ENCODE assay signal across 8 cellular contexts in genomic region chr1:109090415-109091195, GRCh38. TPM values are rescaled to one million over a fixed set of nuclear protein-coding genes. Genes with fewer than 3 reads are reported as not detected.
DNase-seq lines count a peak whose midpoint lies in the region; ATAC-seq and TF ChIP-seq lines count a peak whose summit lies in the region.

Gene TMEM167B (plus strand): TSS chr1:109090764. CDS start chr1:109090873, 109 bp downstream.

- peak; percentile 27; the same call in 1 of the 2 replicates for TF ChIP-seq EP300 in Ishikawa (IDR thresholded peaks at IDR 0.05; ENCODE audit: borderline replicate concordance)

- peak; percentile 92 for ATAC-seq in GM21576 (IDR thresholded peaks at IDR 0.05; ENCODE audit: unreplicated experiment)

- peak within 1 kb of the TSS; percentile 85 for H3K27ac ChIP-seq in epithelial cell of prostate

- no peak for TF ChIP-seq RAD21 in Ishikawa (IDR thresholded peaks at IDR 0.05; ENCODE audit: low read depth)

- DNase-seq in DMS114 treated with DMSO at 0.1 percent for 48 hours (lab: John Stamatoyannopoulos, UW; ENCODE audit: unreplicated experiment), result peak; percentile 96
- DNase-seq in OCI-M2 (lab: John Stamatoyannopoulos, UW; ENCODE audit: unreplicated experiment), result peak; percentile 80
- peak; percentile 77 for DNase-seq in activated T-cell treated with anti-CD3 and anti-CD28 coated beads for 4 hours
- DNase-seq in epithelial cell of prostate (ENCODE audit: low read depth, low spot score), result peak; percentile 73
- DNase-seq in mucosa of gallbladder (ENCODE audit: low spot score), result peak; percentile 95
- DNase-seq in stimulated activated CD8-positive, alpha-beta memory T cell treated with anti-CD3 and anti-CD28 coated beads, Interleukin-4, amount 100 ng/mL, for 4 hours (ENCODE audit: low read depth in 2 of 2, low spot score in 1 of 2), result peak; percentile 58 to 71

TF ChIP-seq in Ishikawa, 13 proteins besides CTCF, POLR2A, EP300 and RAD21:
- TF ChIP-seq USF1 (IDR thresholded peaks at IDR 0.05) (no peak), TEAD4 (IDR thresholded peaks at IDR 0.05) (peak; percentile 36; the same call in 1 of the 2 replicates), REST (IDR thresholded peaks at IDR 0.05; ENCODE audit: low read depth) (no peak), FOXM1 (IDR thresholded peaks at IDR 0.05; ENCODE audit: borderline replicate concordance, low read depth) (no peak; the same call in 1 of the 2 replicates), YY1 (IDR thresholded peaks at IDR 0.05; ENCODE audit: low read depth) (peak; percentile 90), ZBTB7A (IDR thresholded peaks at IDR 0.05; ENCODE audit: low read depth) (0 out of 2 replicates have a peak, but pooled peaks have one; percentile 40), TCF12 (IDR thresholded peaks at IDR 0.05; ENCODE audit: low read depth) (peak; percentile 83), EGR1 (IDR thresholded peaks at IDR 0.05) (no peak), TAF1 (IDR thresholded peaks at IDR 0.05; ENCODE audit: low read depth) (peak; percentile 71), CREB1 (IDR thresholded peaks at IDR 0.05; ENCODE audit: low read depth) (peak; percentile 70), MAX (IDR thresholded peaks at IDR 0.05) (peak; percentile 97), NFIC (IDR thresholded peaks at IDR 0.05) (no peak), CEBPB (IDR thresholded peaks at IDR 0.05) (peak; percentile 20; the same call in 1 of the 2 replicates)

RNA-seq across cellular contexts. Expression of gene TMEM167B, which starts in this region (rescaled TPM):
- total RNA-seq in mucosa of gallbladder, result 50.1 TPM

Comparison
In these comparisons a context has a peak if more than half of its experiments do, and no peak if none do; other contexts are left out.
1. Peak in every context shown above with its lines: DNase-seq, ATAC-seq and H3K27ac ChIP-seq.